Comparison of ENCODE assay signal across 17 cellular contexts in genomic region chr14:60984225-60984624, GRCh38.
"Had no signal": no experiment of that assay in that cellular context is flagged by ENCODE, and none has a peak within 500 bp of the region (broad histone marks: within the 10 kb centered on the region; RNA-seq: fewer than 3 reads in every experiment).

No MANE protein-coding gene starts in this region.

- H3K4me3 Mint-ChIP-seq: activated CD4-positive, alpha-beta T cell treated with anti-CD3 and anti-CD28 coated beads, Interleukin-2, amount 10 ng/mL, durations not matched to agents 7 days and 5 days; activated naive CD8-positive, alpha-beta T cell; brain; naive B cell; neural progenitor cell; stimulated activated effector memory CD8-positive, alpha-beta T cell treated with anti-CD3 and anti-CD28 coated beads, Interleukin-12 subunit alpha, Interleukin-12 subunit beta, amount 100 ng/mL, for 72 hours had no signal

- H3K27me3 Mint-ChIP-seq: activated CD4-positive, alpha-beta T cell treated with anti-CD3 and anti-CD28 coated beads, Interleukin-2, amount 10 ng/mL, durations not matched to agents 7 days and 5 days; activated naive CD8-positive, alpha-beta T cell; brain; naive B cell had no signal

- DNase-seq: activated CD4-positive, alpha-beta T cell treated with anti-CD3 and anti-CD28 coated beads, Interleukin-2, amount 10 ng/mL, durations not matched to agents 7 days and 5 days; activated CD8-positive, alpha-beta memory T cell treated with anti-CD3 and anti-CD28 coated beads, Interleukin-2, amount 50 U/mL, for 48 hours; activated gamma-delta T cell treated with Interleukin-2 at 50 U/mL for 16 hours; amygdala; central memory CD4-positive, alpha-beta T cell; colonic mucosa; naive B cell; ovary; sigmoid colon; stimulated activated CD4-positive, alpha-beta T cell treated with anti-CD3 and anti-CD28 coated beads, Interleukin-12 subunit alpha, Interleukin-12 subunit beta, amount 100 ng/mL, for 4 hours; thyroid gland had no signal

- H3K4me3 ChIP-seq: colonic mucosa, neural progenitor cell, ovary, sigmoid colon, thyroid gland had no signal

- H3K4me2 ChIP-seq: neural progenitor cell had no signal

- H3K36me3 ChIP-seq: colonic mucosa, neural progenitor cell, ovary had no signal

- H3K27me3 ChIP-seq: colonic mucosa, neural progenitor cell, ovary, sigmoid colon, thyroid gland had no signal

- H3K9me3 ChIP-seq: colonic mucosa, ovary, sigmoid colon, thyroid gland had no signal

- H3K27ac Mint-ChIP-seq: activated CD4-positive, alpha-beta T cell treated with anti-CD3 and anti-CD28 coated beads, Interleukin-2, amount 10 ng/mL, durations not matched to agents 7 days and 5 days; activated naive CD8-positive, alpha-beta T cell; brain; naive B cell; neural progenitor cell; stimulated activated effector memory CD8-positive, alpha-beta T cell treated with anti-CD3 and anti-CD28 coated beads, Interleukin-12 subunit alpha, Interleukin-12 subunit beta, amount 100 ng/mL, for 72 hours had no signal

- H3K36me3 Mint-ChIP-seq: neural progenitor cell had no signal

- FAIRE-seq: islet of Langerhans, urothelium cell line had no signal

- H3K9ac ChIP-seq: neural progenitor cell had no signal

- H3K9me3 Mint-ChIP-seq: activated CD4-positive, alpha-beta T cell treated with anti-CD3 and anti-CD28 coated beads, Interleukin-2, amount 10 ng/mL, durations not matched to agents 7 days and 5 days; brain; naive B cell; neural progenitor cell; stimulated activated effector memory CD8-positive, alpha-beta T cell treated with anti-CD3 and anti-CD28 coated beads, Interleukin-12 subunit alpha, Interleukin-12 subunit beta, amount 100 ng/mL, for 72 hours had no signal

- H2AFZ ChIP-seq: neural progenitor cell had no signal

- H3K27ac ChIP-seq: colonic mucosa, neural progenitor cell, ovary, sigmoid colon, thyroid gland had no signal
